ENCODE assay signal across 1 cellular context in genomic region chr12:116582610-116583009, GRCh38.
TF ChIP-seq lines count a peak whose summit lies in the region.

No MANE protein-coding gene starts in this region.

TF ChIP-seq in GM23338, 12 proteins besides CTCF, POLR2A, EP300 and RAD21 (continued from another document):
- TF ChIP-seq REST (IDR thresholded peaks at IDR 0.05; ENCODE audit: unreplicated experiment): no peak
